In genomic region chr15:91849749-91850161, GRCh38 we compare ENCODE assay signal across 8 cellular contexts. TPM values are rescaled to one million over a fixed set of nuclear protein-coding genes. Genes with fewer than 3 reads are reported as not detected.
A peak's percentile ranks its signal among the peaks of the same experiment; 100 is the strongest.
DNase-seq lines count a peak whose midpoint lies in the region; ATAC-seq and TF ChIP-seq lines count a peak whose summit lies in the region.

No MANE protein-coding gene starts in this region.

- no peak overlapping the region for H3K4me3 ChIP-seq in lung

- ATAC-seq in lung (ENCODE audit: insufficient read depth, low FRiP score) = no peak

- in situ Hi-C loops in T47D (cut with HindIII; ENCODE audit: low pct_unique_long_range_greater_than_20kb, low sequenced_read_pairs) = no loop called here

- no peak for DNase-seq in activated naive CD4-positive, alpha-beta T cell treated with anti-CD3 and anti-CD28 coated beads, Interleukin-2, amount 50 U/mL, for 16 hours
- DNase-seq in NCI-H69 (lab: John Stamatoyannopoulos, UW) (peak; percentile 58), T47D (ENCODE audit: low read depth in 1 of 2, low spot score in 1 of 2) (peak; percentile 50 to 71), lung (ENCODE audit: low spot score) (no peak), NCI-H2196 (lab: John Stamatoyannopoulos, UW; ENCODE audit: unreplicated experiment) (no peak), NCI-H146 (lab: John Stamatoyannopoulos, UW) (no peak), middle frontal gyrus (ENCODE audit: extremely low spot score, low spot score) (no peak)

- no peaks in the 10 kb centered on the region for H3K36me3 Mint-ChIP-seq in activated naive CD4-positive, alpha-beta T cell treated with anti-CD3 and anti-CD28 coated beads, Interleukin-2, amount 50 U/mL, for 24 hours

- H3K9me3 Mint-ChIP-seq in activated naive CD4-positive, alpha-beta T cell treated with anti-CD3 and anti-CD28 coated beads, Interleukin-2, amount 50 U/mL, for 24 hours = no peaks in the 10 kb centered on the region

- peak overlapping the region; percentile 88 for H3K27ac Mint-ChIP-seq in activated naive CD4-positive, alpha-beta T cell treated with anti-CD3 and anti-CD28 coated beads, Interleukin-2, amount 50 U/mL, for 24 hours

- WGBS in lung, 2 donors = 25 to 57% methylated on average over 7 of the region's 7 CpGs

- H3K4me3 Mint-ChIP-seq in activated naive CD4-positive, alpha-beta T cell treated with anti-CD3 and anti-CD28 coated beads, Interleukin-2, amount 50 U/mL, for 24 hours = peak overlapping the region; percentile 45

- H3K27me3 Mint-ChIP-seq in activated naive CD4-positive, alpha-beta T cell treated with anti-CD3 and anti-CD28 coated beads, Interleukin-2, amount 50 U/mL, for 24 hours = no peaks in the 10 kb centered on the region

- H3K9me3 ChIP-seq in lung (ENCODE audit: control insufficient read depth in 2 of 2, insufficient read depth in 1 of 2, low read length in 1 of 2) = no peaks in the 10 kb centered on the region

- peak; percentile 7 for TF ChIP-seq CTCF in lung (IDR thresholded peaks at IDR 0.05; ENCODE audit: control extremely low read depth, extremely low read depth)

- H3K4me1 Mint-ChIP-seq in activated naive CD4-positive, alpha-beta T cell treated with anti-CD3 and anti-CD28 coated beads, Interleukin-2, amount 50 U/mL, for 24 hours = peaks cover 29% of the 10 kb centered on the region

- H3K36me3 ChIP-seq in lung (ENCODE audit: control insufficient read depth in 2 of 2, insufficient read depth in 2 of 2, low read length in 2 of 2) = no peaks in the 10 kb centered on the region

- peaks cover 4 to 7% of the 10 kb centered on the region in 2 donors for H3K4me1 ChIP-seq in lung (ENCODE audit: control insufficient read depth in 2 of 2, insufficient read depth in 2 of 2, low read length in 2 of 2)

- H3K27ac ChIP-seq in lung (ENCODE audit: low read depth in 1 of 2, low read length in 1 of 2) = no peak overlapping the region

- H3K27me3 ChIP-seq in lung (ENCODE audit: control insufficient read depth, insufficient read depth) = no peaks in the 10 kb centered on the region

RNA-seq across cellular contexts. Expression of gene SLCO3A1, which starts 3.8 kb away (rescaled TPM):
- 10 to 100 TPM; 20.5 to 56.3 TPM for total RNA-seq in lung
- 10 to 100 TPM; 26.0 to 41.0 TPM for polyA plus RNA-seq in lung

Comparison
In these comparisons a context has a peak if more than half of its experiments do, and no peak if none do; other contexts are left out.
1. DNase-seq: peak in NCI-H69 (single experiment) and T47D (2 of 2); none in activated naive CD4-positive, alpha-beta T cell treated with anti-CD3 and anti-CD28 coated beads, Interleukin-2, amount 50 U/mL, for 16 hours (single experiment), lung (single experiment), NCI-H2196 (single experiment), NCI-H146 (single experiment) and middle frontal gyrus (single experiment).